1 cellular context compared by ENCODE assay signal in the genomic region with DNA sequence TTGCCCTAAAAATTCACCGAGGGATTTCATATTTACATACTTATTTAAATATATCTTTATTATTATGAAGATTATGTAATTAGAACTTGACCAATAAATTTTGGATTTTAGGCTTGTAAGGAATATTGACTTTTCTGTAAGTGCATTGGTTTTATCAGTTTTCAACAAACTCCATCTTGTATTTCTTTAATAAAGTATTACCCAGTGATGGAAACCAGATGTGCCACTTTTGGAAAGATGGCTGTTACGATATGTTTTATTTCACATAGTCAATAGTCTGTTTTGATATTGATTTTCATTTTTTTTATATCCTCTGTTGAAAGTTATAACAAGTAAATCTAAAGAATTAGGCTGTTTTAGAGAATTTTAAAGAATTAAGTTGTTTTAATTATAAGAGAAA.
TF ChIP-seq lines count a peak whose summit lies in the region.

No MANE protein-coding gene starts in this region.

TF ChIP-seq in HCT116, 20 proteins besides CTCF, POLR2A, EP300 and RAD21 (continued from another document):
- TF ChIP-seq EZH2phosphoT487 (IDR thresholded peaks at IDR 0.05; ENCODE audit: borderline replicate concordance) (no peak), SP1 (IDR thresholded peaks at IDR 0.05; ENCODE audit: low read depth) (no peak), TCF7L2 (IDR thresholded peaks at IDR 0.05; ENCODE audit: borderline replicate concordance, extremely low read depth, insufficient read depth, insufficient read length) (no peak)
